In the genomic region with DNA sequence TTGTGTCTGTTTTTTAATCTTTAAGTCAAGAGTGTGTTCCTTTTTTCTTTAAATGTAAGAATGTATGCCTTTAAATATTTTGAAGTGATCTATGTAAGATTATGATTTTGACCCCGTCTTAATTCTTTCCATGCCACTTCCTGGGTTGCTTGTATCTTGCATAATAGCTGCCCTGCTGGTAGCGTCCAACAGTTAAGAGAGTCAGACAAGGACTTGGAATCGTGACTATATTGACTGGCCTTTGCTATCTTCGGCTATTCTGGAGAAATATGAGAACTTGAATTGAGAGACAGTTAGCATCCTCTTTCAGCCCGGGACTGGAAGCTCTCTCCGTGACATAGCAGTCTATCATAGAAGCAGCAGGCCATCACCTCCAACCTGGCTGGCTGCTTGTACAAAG, we compare ENCODE assay signal across 1 cellular context.
TF ChIP-seq lines count a peak whose summit lies in the region.

No MANE protein-coding gene starts in this region.

TF ChIP-seq in HepG2, 621 proteins besides CTCF, POLR2A, EP300 and RAD21:
- TF ChIP-seq PITX1 (CRISPR knock-in tag; IDR thresholded peaks at IDR 0.05) (no peak), ZNF768 (CRISPR knock-in tag; IDR thresholded peaks at IDR 0.05) (no peak), RARA (CRISPR knock-in tag; IDR thresholded peaks at IDR 0.05) (no peak), IKZF1 (IDR thresholded peaks at IDR 0.05) (no peak), GABPB1 (CRISPR knock-in tag; IDR thresholded peaks at IDR 0.05) (no peak), PCBP1 (IDR thresholded peaks at IDR 0.05; ENCODE audit: borderline replicate concordance, low read depth, low read length) (no peak)
- TF ChIP-seq, protein P1, sequence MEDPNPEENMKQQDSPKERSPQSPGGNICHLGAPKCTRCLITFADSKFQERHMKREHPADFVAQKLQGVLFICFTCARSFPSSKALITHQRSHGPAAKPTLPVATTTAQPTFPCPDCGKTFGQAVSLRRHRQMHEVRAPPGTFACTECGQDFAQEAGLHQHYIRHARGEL (CRISPR knock-in tag; IDR thresholded peaks at IDR 0.05) = no peak
